In genomic region chr2:20617892-20618467, GRCh38 we compare ENCODE assay signal across 8 cellular contexts. TPM values are rescaled to one million over a fixed set of nuclear protein-coding genes. Genes with fewer than 3 reads are reported as not detected.
DNase-seq lines count a peak whose midpoint lies in the region; ATAC-seq lines count a peak whose summit lies in the region.

No MANE protein-coding gene starts in this region.

- no peak overlapping the region for H3K4me3 Mint-ChIP-seq in stimulated activated effector memory CD8-positive, alpha-beta T cell treated with anti-CD3 and anti-CD28 coated beads, Interleukin-12 subunit alpha, Interleukin-12 subunit beta, amount 100 ng/mL, for 72 hours

- in situ Hi-C loops in G401 (cut with HindIII; ENCODE audit: low sequenced_read_pairs): no loop called here

- ATAC-seq in stimulated activated effector memory CD8-positive, alpha-beta T cell treated with anti-CD3 and anti-CD28 coated beads, Interleukin-12 subunit alpha, Interleukin-12 subunit beta, amount 100 ng/mL, for 72 hours: peak; percentile 35
- ATAC-seq in HG02763 (IDR thresholded peaks at IDR 0.05; ENCODE audit: unreplicated experiment) (no peak), GM18861 (IDR thresholded peaks at IDR 0.05; ENCODE audit: unreplicated experiment) (no peak), GM19452 (IDR thresholded peaks at IDR 0.05; ENCODE audit: unreplicated experiment) (no peak)

- peaks cover 15% of the 10 kb centered on the region for H3K36me3 Mint-ChIP-seq in stimulated activated effector memory CD8-positive, alpha-beta T cell treated with anti-CD3 and anti-CD28 coated beads, Interleukin-12 subunit alpha, Interleukin-12 subunit beta, amount 100 ng/mL, for 72 hours

- DNase-seq in G401 (ENCODE audit: low spot score): peak; percentile 97
- DNase-seq in NCI-H2029 treated with DMSO at 0.1 percent for 48 hours (lab: John Stamatoyannopoulos, UW): peak; percentile 7
- DNase-seq in cerebellar cortex (ENCODE audit: low spot score): peak; percentile 96
- peak; percentile 99 for DNase-seq in kidney tubule cell (ENCODE audit: low spot score)
- DNase-seq in stimulated activated effector memory CD8-positive, alpha-beta T cell treated with anti-CD3 and anti-CD28 coated beads, Interleukin-12 subunit alpha, Interleukin-12 subunit beta, amount 100 ng/mL, for 72 hours (ENCODE audit: low spot score in 2 of 2): no peak

- H3K4me1 Mint-ChIP-seq in stimulated activated effector memory CD8-positive, alpha-beta T cell treated with anti-CD3 and anti-CD28 coated beads, Interleukin-12 subunit alpha, Interleukin-12 subunit beta, amount 100 ng/mL, for 72 hours: peaks cover 6% of the 10 kb centered on the region

- H3K9me3 Mint-ChIP-seq in stimulated activated effector memory CD8-positive, alpha-beta T cell treated with anti-CD3 and anti-CD28 coated beads, Interleukin-12 subunit alpha, Interleukin-12 subunit beta, amount 100 ng/mL, for 72 hours: no peaks in the 10 kb centered on the region

- H3K27ac Mint-ChIP-seq in stimulated activated effector memory CD8-positive, alpha-beta T cell treated with anti-CD3 and anti-CD28 coated beads, Interleukin-12 subunit alpha, Interleukin-12 subunit beta, amount 100 ng/mL, for 72 hours: peak overlapping the region; percentile 76

RNA-seq across cellular contexts. Expression of gene HS1BP3, which starts 32.9 kb away (rescaled TPM):
- 47.6 and 53.7 TPM in 2 replicates for total RNA-seq in G401 (2014; rRNA removed; shearing (Covaris generic))

RNA-seq across cellular contexts. Expression of gene GDF7, which starts 49.0 kb away (rescaled TPM):
- 0.37 and 1.2 TPM in 2 replicates for total RNA-seq in G401 (2014; rRNA removed; shearing (Covaris generic))

Comparison
In these comparisons a context has a peak if more than half of its experiments do, and no peak if none do; other contexts are left out.
1. DNase-seq: peak in G401 (single experiment), NCI-H2029 treated with DMSO at 0.1 percent for 48 hours (single experiment), cerebellar cortex (single experiment) and kidney tubule cell (single experiment); none in stimulated activated effector memory CD8-positive, alpha-beta T cell treated with anti-CD3 and anti-CD28 coated beads, Interleukin-12 subunit alpha, Interleukin-12 subunit beta, amount 100 ng/mL, for 72 hours (0 of 2).